ENCODE assay signal across 1 cellular context in the genomic region with DNA sequence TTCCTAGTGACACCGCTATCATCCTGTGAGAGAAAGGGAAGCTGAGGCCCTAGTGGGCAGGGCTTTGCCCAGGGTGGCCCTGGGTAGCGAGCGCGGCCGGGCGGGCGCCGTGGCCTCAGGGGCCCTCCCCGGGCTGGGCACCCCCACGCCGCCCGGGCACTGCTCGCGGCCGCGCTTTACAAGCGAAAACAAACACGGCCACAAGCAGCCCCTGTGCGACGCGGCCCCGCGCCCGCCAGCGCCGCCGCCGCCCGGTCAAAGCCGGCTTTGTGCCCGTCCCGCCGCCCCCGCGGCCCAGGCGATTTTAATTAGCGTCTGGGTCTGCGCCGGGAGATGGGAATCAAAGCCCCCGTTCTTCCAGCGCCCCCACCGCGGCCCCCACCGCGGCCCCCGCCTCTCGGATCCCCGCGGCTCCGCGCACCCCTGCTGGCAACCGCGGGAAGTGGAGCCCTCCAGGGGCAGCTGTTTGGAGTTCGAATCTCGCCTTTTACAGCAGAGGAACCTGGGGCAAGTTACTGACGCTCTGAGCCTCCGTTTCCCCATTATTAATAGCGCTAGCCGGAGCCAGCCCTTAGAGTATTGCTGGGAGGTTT.
TF ChIP-seq lines count a peak whose summit lies in the region.

No MANE protein-coding gene starts in this region.

TF ChIP-seq in SK-N-SH, 30 proteins besides CTCF, POLR2A, EP300 and RAD21 (continued from another document):
- TF ChIP-seq, protein P1, sequence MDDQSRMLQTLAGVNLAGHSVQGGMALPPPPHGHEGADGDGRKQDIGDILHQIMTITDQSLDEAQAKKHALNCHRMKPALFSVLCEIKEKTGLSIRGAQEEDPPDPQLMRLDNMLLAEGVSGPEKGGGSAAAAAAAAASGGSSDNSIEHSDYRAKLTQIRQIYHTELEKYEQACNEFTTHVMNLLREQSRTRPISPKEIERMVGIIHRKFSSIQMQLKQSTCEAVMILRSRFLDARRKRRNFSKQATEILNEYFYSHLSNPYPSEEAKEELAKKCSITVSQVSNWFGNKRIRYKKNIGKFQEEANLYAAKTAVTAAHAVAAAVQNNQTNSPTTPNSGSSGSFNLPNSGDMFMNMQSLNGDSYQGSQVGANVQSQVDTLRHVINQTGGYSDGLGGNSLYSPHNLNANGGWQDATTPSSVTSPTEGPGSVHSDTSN (IDR thresholded peaks at IDR 0.05): no peak
- TF ChIP-seq NRF1 (IDR thresholded peaks at IDR 0.05; ENCODE audit: low read depth, low read length): no peak
- no peak for TF ChIP-seq TEAD4 (IDR thresholded peaks at IDR 0.05; ENCODE audit: borderline replicate concordance, insufficient read depth)
- no peak for TF ChIP-seq FOSL2 (IDR thresholded peaks at IDR 0.05; ENCODE audit: borderline replicate concordance, low read depth)
- TF ChIP-seq, protein P2, sequence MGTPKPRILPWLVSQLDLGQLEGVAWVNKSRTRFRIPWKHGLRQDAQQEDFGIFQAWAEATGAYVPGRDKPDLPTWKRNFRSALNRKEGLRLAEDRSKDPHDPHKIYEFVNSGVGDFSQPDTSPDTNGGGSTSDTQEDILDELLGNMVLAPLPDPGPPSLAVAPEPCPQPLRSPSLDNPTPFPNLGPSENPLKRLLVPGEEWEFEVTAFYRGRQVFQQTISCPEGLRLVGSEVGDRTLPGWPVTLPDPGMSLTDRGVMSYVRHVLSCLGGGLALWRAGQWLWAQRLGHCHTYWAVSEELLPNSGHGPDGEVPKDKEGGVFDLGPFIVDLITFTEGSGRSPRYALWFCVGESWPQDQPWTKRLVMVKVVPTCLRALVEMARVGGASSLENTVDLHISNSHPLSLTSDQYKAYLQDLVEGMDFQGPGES (IDR thresholded peaks at IDR 0.05; ENCODE audit: low read depth, low read length): no peak
- TF ChIP-seq, protein P3, sequence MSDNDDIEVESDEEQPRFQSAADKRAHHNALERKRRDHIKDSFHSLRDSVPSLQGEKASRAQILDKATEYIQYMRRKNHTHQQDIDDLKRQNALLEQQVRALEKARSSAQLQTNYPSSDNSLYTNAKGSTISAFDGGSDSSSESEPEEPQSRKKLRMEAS (IDR thresholded peaks at IDR 0.05; ENCODE audit: low read depth): no peak
- no peak for TF ChIP-seq JUND (IDR thresholded peaks at IDR 0.05)
- TF ChIP-seq, protein P4, sequence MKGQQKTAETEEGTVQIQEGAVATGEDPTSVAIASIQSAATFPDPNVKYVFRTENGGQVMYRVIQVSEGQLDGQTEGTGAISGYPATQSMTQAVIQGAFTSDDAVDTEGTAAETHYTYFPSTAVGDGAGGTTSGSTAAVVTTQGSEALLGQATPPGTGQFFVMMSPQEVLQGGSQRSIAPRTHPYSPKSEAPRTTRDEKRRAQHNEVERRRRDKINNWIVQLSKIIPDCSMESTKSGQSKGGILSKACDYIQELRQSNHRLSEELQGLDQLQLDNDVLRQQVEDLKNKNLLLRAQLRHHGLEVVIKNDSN (IDR thresholded peaks at IDR 0.05; ENCODE audit: borderline replicate concordance, low read depth): no peak
- TF ChIP-seq TCF12 (IDR thresholded peaks at IDR 0.05): no peak
- TF ChIP-seq FOXJ3 (CRISPR knock-in tag; IDR thresholded peaks at IDR 0.05): no peak
- no peak for TF ChIP-seq SMC3 (IDR thresholded peaks at IDR 0.05; ENCODE audit: low read depth, low read length)
- no peak for TF ChIP-seq SIN3A (IDR thresholded peaks at IDR 0.05; ENCODE audit: borderline replicate concordance, low read depth, low read length)
- TF ChIP-seq, protein P5, sequence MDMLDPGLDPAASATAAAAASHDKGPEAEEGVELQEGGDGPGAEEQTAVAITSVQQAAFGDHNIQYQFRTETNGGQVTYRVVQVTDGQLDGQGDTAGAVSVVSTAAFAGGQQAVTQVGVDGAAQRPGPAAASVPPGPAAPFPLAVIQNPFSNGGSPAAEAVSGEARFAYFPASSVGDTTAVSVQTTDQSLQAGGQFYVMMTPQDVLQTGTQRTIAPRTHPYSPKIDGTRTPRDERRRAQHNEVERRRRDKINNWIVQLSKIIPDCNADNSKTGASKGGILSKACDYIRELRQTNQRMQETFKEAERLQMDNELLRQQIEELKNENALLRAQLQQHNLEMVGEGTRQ (IDR thresholded peaks at IDR 0.05; ENCODE audit: borderline replicate concordance, low read depth, low read length): no peak
- no peak for TF ChIP-seq GABPA (IDR thresholded peaks at IDR 0.05; ENCODE audit: low read depth)
